Comparison of ENCODE assay signal across 14 cellular contexts in genomic region chr15:53522878-53523455, GRCh38.
DNase-seq lines count a peak whose midpoint lies in the region; ATAC-seq lines count a peak whose summit lies in the region.
"Had no signal": no experiment of that assay in that cellular context is flagged by ENCODE, and none has a peak within 500 bp of the region (broad histone marks: within the 10 kb centered on the region; RNA-seq: fewer than 3 reads in every experiment).

No MANE protein-coding gene starts in this region.

- no peaks in the 10 kb centered on the region for H3K36me3 Mint-ChIP-seq in activated CD8-positive, alpha-beta memory T cell treated with anti-CD3 and anti-CD28 coated beads, Interleukin-2, amount 10 ng/mL, durations not matched to agents 7 days and 5 days
- H3K36me3 Mint-ChIP-seq: CD4-positive, CD25-positive, alpha-beta regulatory T cell had no signal

- no peak overlapping the region for H3K27ac Mint-ChIP-seq in activated CD8-positive, alpha-beta memory T cell treated with anti-CD3 and anti-CD28 coated beads, Interleukin-2, amount 10 ng/mL, durations not matched to agents 7 days and 5 days
- H3K27ac Mint-ChIP-seq: activated T-helper 17 cell treated with anti-CD3 and anti-CD28 coated beads, Interleukin-2, amount 50 U/mL, for 72 hours; CD4-positive, CD25-positive, alpha-beta regulatory T cell; stimulated activated naive CD8-positive, alpha-beta T cell treated with anti-CD3 and anti-CD28 coated beads, Interleukin-15, Interleukin-2, amounts not matched to agents 100 ng/mL and 50 ng/mL, for 24 hours had no signal

- no peaks in the 10 kb centered on the region for H3K9me3 ChIP-seq in MG63

- no peaks in the 10 kb centered on the region for H3K27me3 ChIP-seq in MG63
- H3K27me3 ChIP-seq: foreskin keratinocyte had no signal

- no peaks in the 10 kb centered on the region for H3K9me3 Mint-ChIP-seq in activated CD8-positive, alpha-beta memory T cell treated with anti-CD3 and anti-CD28 coated beads, Interleukin-2, amount 10 ng/mL, durations not matched to agents 7 days and 5 days (ENCODE audit: low read depth)
- H3K9me3 Mint-ChIP-seq: activated T-helper 17 cell treated with anti-CD3 and anti-CD28 coated beads, Interleukin-2, amount 50 U/mL, for 72 hours; CD4-positive, CD25-positive, alpha-beta regulatory T cell; stimulated activated naive CD8-positive, alpha-beta T cell treated with anti-CD3 and anti-CD28 coated beads, Interleukin-15, Interleukin-2, amounts not matched to agents 100 ng/mL and 50 ng/mL, for 24 hours had no signal

- H3K4me1 Mint-ChIP-seq in activated CD8-positive, alpha-beta memory T cell treated with anti-CD3 and anti-CD28 coated beads, Interleukin-2, amount 10 ng/mL, durations not matched to agents 7 days and 5 days = no peaks in the 10 kb centered on the region
- H3K4me1 Mint-ChIP-seq: activated T-helper 17 cell treated with anti-CD3 and anti-CD28 coated beads, Interleukin-2, amount 50 U/mL, for 72 hours; CD4-positive, CD25-positive, alpha-beta regulatory T cell had no signal

- no peak for ATAC-seq in activated CD8-positive, alpha-beta memory T cell treated with anti-CD3 and anti-CD28 coated beads, Interleukin-2, amount 10 ng/mL, durations not matched to agents 7 days and 5 days
- ATAC-seq: activated T-helper 17 cell treated with anti-CD3 and anti-CD28 coated beads, Interleukin-2, amount 50 U/mL, for 72 hours; foreskin keratinocyte had no signal

- DNase-seq in COLO668 (lab: John Stamatoyannopoulos, UW; ENCODE audit: unreplicated experiment) (peak; percentile 32), NCI-H1092 (lab: John Stamatoyannopoulos, UW) (peak; percentile 80), NCI-H69 (lab: John Stamatoyannopoulos, UW) (peak; percentile 92), iPS-NIHi7 (ENCODE audit: extremely low spot score) (peak; percentile 12), KG1 (lab: John Stamatoyannopoulos, UW) (no peak), MG63 (no peak)
- no peak for DNase-seq in effector CD4-positive, alpha-beta T cell
- no peak for DNase-seq in activated CD8-positive, alpha-beta memory T cell treated with anti-CD3 and anti-CD28 coated beads, Interleukin-2, amount 10 ng/mL, durations not matched to agents 7 days and 5 days
- DNase-seq: CD4-positive, CD25-positive, alpha-beta regulatory T cell; foreskin keratinocyte; MV-4-11; T-helper 2 cell had no signal

- H3K27me3 Mint-ChIP-seq in activated CD8-positive, alpha-beta memory T cell treated with anti-CD3 and anti-CD28 coated beads, Interleukin-2, amount 10 ng/mL, durations not matched to agents 7 days and 5 days = no peaks in the 10 kb centered on the region
- H3K27me3 Mint-ChIP-seq: activated T-helper 17 cell treated with anti-CD3 and anti-CD28 coated beads, Interleukin-2, amount 50 U/mL, for 72 hours; CD4-positive, CD25-positive, alpha-beta regulatory T cell; stimulated activated naive CD8-positive, alpha-beta T cell treated with anti-CD3 and anti-CD28 coated beads, Interleukin-15, Interleukin-2, amounts not matched to agents 100 ng/mL and 50 ng/mL, for 24 hours had no signal

- CTCF ChIA-PET in activated CD8-positive, alpha-beta memory T cell treated with anti-CD3 and anti-CD28 coated beads, Interleukin-2, amount 10 ng/mL, durations not matched to agents 7 days and 5 days (lab: Charles Lee) = no interaction called here

- no peaks in the 10 kb centered on the region for H3K36me3 ChIP-seq in MG63

- H3K4me3 Mint-ChIP-seq in activated CD8-positive, alpha-beta memory T cell treated with anti-CD3 and anti-CD28 coated beads, Interleukin-2, amount 10 ng/mL, durations not matched to agents 7 days and 5 days = no peak overlapping the region
- H3K4me3 Mint-ChIP-seq: activated T-helper 17 cell treated with anti-CD3 and anti-CD28 coated beads, Interleukin-2, amount 50 U/mL, for 72 hours; CD4-positive, CD25-positive, alpha-beta regulatory T cell; stimulated activated naive CD8-positive, alpha-beta T cell treated with anti-CD3 and anti-CD28 coated beads, Interleukin-15, Interleukin-2, amounts not matched to agents 100 ng/mL and 50 ng/mL, for 24 hours had no signal

- H3K4me3 ChIP-seq in MG63 = no peak overlapping the region

Comparison
In these comparisons a context has a peak if more than half of its experiments do, and no peak if none do; other contexts are left out.
1. DNase-seq: peak in COLO668 (single experiment), NCI-H1092 (single experiment), NCI-H69 (single experiment) and iPS-NIHi7 (single experiment); none in KG1 (single experiment), effector CD4-positive, alpha-beta T cell (single experiment), MG63 (single experiment) and activated CD8-positive, alpha-beta memory T cell treated with anti-CD3 and anti-CD28 coated beads, Interleukin-2, amount 10 ng/mL, durations not matched to agents 7 days and 5 days (single experiment).